1 cellular context compared by ENCODE assay signal in the genomic region with DNA sequence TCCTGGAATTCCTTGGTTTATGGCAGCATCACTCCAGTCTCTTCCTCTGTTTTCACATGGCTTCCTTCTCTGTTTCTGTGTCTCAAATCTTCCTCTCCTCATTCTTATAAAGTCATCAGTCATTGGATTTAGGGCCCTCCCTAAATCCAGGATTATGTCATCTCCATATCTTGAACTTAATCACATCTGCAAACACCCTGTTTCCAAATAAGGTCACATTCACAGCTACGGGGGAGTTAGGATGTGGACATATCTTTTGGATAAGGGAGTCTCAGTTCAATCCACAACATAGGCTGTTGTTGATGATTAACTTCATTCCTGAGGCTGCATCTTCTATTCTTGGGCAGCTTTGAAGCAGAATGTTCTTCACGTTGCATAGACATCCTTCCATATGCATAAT.
TF ChIP-seq lines count a peak whose summit lies in the region.

No MANE protein-coding gene starts in this region.

TF ChIP-seq in HEK293, 187 proteins besides CTCF, POLR2A, EP300 and RAD21 (continued from another document):
- TF ChIP-seq KLF17 (tag by site-specific recombination; IDR thresholded peaks at IDR 0.05) (no peak), WT1 (tag by site-specific recombination; IDR thresholded peaks at IDR 0.05) (peak; percentile 86), ZNF658 (tag by site-specific recombination; IDR thresholded peaks at IDR 0.05) (no peak), ZNF768 (tag by site-specific recombination; IDR thresholded peaks at IDR 0.05) (no peak), KLF1 (tag by site-specific recombination; IDR thresholded peaks at IDR 0.05) (no peak), ZBTB48 (tag by site-specific recombination; IDR thresholded peaks at IDR 0.05) (no peak), ZNF571 (tag by site-specific recombination; IDR thresholded peaks at IDR 0.05) (no peak), PRDM10 (tag by site-specific recombination; IDR thresholded peaks at IDR 0.05) (no peak), ZNF629 (tag by site-specific recombination; IDR thresholded peaks at IDR 0.05) (peak; percentile 54), ZNF707 (tag by site-specific recombination; IDR thresholded peaks at IDR 0.05) (no peak), SP2 (tag by site-specific recombination; IDR thresholded peaks at IDR 0.05) (no peak), ZNF423 (tag by site-specific recombination; IDR thresholded peaks at IDR 0.05) (no peak), ZNF223 (tag by site-specific recombination; IDR thresholded peaks at IDR 0.05) (no peak), ZNF621 (tag by site-specific recombination; IDR thresholded peaks at IDR 0.05) (no peak)
